In the genomic region with DNA sequence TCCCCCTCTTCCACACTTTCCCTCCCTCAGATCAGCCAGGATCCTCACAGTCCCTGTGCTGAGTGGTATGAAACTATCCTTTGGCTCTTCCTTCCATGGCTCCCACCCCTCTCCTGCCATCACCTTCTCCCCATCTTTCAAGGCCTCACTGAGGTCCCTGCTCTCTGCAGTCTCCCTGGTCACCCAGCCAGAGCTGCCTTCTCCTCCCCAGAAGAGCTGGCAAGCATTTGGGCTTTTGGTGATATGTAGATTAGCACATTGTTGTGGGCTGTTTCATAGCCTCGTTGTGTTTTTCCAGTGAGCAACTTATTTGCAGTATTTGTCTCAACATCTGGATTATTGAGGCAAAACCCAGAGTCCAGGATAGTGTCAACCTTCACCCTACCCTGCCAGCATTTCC, we compare ENCODE assay signal across 1 cellular context.
TF ChIP-seq lines count a peak whose summit lies in the region.

No MANE protein-coding gene starts in this region.

TF ChIP-seq in K562, 482 proteins besides CTCF, POLR2A, EP300 and RAD21 (continued from another document):
- TF ChIP-seq, protein P1, sequence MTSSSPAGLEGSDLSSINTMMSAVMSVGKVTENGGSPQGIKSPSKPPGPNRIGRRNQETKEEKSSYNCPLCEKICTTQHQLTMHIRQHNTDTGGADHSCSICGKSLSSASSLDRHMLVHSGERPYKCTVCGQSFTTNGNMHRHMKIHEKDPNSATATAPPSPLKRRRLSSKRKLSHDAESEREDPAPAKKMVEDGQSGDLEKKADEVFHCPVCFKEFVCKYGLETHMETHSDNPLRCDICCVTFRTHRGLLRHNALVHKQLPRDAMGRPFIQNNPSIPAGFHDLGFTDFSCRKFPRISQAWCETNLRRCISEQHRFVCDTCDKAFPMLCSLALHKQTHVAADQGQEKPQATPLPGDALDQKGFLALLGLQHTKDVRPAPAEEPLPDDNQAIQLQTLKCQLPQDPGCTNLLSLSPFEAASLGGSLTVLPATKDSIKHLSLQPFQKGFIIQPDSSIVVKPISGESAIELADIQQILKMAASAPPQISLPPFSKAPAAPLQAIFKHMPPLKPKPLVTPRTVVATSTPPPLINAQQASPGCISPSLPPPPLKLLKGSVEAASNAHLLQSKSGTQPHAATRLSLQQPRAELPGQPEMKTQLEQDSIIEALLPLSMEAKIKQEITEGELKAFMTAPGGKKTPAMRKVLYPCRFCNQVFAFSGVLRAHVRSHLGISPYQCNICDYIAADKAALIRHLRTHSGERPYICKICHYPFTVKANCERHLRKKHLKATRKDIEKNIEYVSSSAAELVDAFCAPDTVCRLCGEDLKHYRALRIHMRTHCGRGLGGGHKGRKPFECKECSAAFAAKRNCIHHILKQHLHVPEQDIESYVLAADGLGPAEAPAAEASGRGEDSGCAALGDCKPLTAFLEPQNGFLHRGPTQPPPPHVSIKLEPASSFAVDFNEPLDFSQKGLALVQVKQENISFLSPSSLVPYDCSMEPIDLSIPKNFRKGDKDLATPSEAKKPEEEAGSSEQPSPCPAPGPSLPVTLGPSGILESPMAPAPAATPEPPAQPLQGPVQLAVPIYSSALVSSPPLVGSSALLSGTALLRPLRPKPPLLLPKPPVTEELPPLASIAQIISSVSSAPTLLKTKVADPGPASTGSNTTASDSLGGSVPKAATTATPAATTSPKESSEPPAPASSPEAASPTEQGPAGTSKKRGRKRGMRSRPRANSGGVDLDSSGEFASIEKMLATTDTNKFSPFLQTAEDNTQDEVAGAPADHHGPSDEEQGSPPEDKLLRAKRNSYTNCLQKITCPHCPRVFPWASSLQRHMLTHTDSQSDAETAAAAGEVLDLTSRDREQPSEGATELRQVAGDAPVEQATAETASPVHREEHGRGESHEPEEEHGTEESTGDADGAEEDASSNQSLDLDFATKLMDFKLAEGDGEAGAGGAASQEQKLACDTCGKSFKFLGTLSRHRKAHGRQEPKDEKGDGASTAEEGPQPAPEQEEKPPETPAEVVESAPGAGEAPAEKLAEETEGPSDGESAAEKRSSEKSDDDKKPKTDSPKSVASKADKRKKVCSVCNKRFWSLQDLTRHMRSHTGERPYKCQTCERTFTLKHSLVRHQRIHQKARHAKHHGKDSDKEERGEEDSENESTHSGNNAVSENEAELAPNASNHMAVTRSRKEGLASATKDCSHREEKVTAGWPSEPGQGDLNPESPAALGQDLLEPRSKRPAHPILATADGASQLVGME (CRISPR knock-in tag; IDR thresholded peaks at IDR 0.05) = 0 out of 2 replicates have a peak, but pooled peaks have one; percentile 38
- TF ChIP-seq ELF1 (tag; IDR thresholded peaks at IDR 0.05) (no peak), ZSCAN32 (CRISPR knock-in tag; IDR thresholded peaks at IDR 0.05) (no peak), PPARD (CRISPR knock-in tag; IDR thresholded peaks at IDR 0.05) (no peak), HSF4 (CRISPR knock-in tag; IDR thresholded peaks at IDR 0.05; ENCODE audit: borderline replicate concordance) (no peak), RFX1 (IDR thresholded peaks at IDR 0.05) (no peak), ELF4 (CRISPR knock-in tag; IDR thresholded peaks at IDR 0.05) (peak; percentile 45; the same call in 1 of the 2 replicates), MTA3 (IDR thresholded peaks at IDR 0.05; ENCODE audit: borderline replicate concordance) (no peak), BDP1 (IDR thresholded peaks at IDR 0.05; ENCODE audit: insufficient read depth, insufficient read length) (no peak), POLR2B (IDR thresholded peaks at IDR 0.05; ENCODE audit: low read depth, partially characterized antibody) (no peak)
- TF ChIP-seq, protein P2, sequence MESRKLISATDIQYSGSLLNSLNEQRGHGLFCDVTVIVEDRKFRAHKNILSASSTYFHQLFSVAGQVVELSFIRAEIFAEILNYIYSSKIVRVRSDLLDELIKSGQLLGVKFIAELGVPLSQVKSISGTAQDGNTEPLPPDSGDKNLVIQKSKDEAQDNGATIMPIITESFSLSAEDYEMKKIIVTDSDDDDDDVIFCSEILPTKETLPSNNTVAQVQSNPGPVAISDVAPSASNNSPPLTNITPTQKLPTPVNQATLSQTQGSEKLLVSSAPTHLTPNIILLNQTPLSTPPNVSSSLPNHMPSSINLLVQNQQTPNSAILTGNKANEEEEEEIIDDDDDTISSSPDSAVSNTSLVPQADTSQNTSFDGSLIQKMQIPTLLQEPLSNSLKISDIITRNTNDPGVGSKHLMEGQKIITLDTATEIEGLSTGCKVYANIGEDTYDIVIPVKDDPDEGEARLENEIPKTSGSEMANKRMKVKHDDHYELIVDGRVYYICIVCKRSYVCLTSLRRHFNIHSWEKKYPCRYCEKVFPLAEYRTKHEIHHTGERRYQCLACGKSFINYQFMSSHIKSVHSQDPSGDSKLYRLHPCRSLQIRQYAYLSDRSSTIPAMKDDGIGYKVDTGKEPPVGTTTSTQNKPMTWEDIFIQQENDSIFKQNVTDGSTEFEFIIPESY (CRISPR knock-in tag; IDR thresholded peaks at IDR 0.05) = no peak
- TF ChIP-seq, protein P3, sequence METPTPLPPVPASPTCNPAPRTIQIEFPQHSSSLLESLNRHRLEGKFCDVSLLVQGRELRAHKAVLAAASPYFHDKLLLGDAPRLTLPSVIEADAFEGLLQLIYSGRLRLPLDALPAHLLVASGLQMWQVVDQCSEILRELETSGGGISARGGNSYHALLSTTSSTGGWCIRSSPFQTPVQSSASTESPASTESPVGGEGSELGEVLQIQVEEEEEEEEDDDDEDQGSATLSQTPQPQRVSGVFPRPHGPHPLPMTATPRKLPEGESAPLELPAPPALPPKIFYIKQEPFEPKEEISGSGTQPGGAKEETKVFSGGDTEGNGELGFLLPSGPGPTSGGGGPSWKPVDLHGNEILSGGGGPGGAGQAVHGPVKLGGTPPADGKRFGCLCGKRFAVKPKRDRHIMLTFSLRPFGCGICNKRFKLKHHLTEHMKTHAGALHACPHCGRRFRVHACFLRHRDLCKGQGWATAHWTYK (CRISPR knock-in tag; IDR thresholded peaks at IDR 0.05) = 0 out of 2 replicates have a peak, but pooled peaks have one; percentile 28
- TF ChIP-seq, protein P4, sequence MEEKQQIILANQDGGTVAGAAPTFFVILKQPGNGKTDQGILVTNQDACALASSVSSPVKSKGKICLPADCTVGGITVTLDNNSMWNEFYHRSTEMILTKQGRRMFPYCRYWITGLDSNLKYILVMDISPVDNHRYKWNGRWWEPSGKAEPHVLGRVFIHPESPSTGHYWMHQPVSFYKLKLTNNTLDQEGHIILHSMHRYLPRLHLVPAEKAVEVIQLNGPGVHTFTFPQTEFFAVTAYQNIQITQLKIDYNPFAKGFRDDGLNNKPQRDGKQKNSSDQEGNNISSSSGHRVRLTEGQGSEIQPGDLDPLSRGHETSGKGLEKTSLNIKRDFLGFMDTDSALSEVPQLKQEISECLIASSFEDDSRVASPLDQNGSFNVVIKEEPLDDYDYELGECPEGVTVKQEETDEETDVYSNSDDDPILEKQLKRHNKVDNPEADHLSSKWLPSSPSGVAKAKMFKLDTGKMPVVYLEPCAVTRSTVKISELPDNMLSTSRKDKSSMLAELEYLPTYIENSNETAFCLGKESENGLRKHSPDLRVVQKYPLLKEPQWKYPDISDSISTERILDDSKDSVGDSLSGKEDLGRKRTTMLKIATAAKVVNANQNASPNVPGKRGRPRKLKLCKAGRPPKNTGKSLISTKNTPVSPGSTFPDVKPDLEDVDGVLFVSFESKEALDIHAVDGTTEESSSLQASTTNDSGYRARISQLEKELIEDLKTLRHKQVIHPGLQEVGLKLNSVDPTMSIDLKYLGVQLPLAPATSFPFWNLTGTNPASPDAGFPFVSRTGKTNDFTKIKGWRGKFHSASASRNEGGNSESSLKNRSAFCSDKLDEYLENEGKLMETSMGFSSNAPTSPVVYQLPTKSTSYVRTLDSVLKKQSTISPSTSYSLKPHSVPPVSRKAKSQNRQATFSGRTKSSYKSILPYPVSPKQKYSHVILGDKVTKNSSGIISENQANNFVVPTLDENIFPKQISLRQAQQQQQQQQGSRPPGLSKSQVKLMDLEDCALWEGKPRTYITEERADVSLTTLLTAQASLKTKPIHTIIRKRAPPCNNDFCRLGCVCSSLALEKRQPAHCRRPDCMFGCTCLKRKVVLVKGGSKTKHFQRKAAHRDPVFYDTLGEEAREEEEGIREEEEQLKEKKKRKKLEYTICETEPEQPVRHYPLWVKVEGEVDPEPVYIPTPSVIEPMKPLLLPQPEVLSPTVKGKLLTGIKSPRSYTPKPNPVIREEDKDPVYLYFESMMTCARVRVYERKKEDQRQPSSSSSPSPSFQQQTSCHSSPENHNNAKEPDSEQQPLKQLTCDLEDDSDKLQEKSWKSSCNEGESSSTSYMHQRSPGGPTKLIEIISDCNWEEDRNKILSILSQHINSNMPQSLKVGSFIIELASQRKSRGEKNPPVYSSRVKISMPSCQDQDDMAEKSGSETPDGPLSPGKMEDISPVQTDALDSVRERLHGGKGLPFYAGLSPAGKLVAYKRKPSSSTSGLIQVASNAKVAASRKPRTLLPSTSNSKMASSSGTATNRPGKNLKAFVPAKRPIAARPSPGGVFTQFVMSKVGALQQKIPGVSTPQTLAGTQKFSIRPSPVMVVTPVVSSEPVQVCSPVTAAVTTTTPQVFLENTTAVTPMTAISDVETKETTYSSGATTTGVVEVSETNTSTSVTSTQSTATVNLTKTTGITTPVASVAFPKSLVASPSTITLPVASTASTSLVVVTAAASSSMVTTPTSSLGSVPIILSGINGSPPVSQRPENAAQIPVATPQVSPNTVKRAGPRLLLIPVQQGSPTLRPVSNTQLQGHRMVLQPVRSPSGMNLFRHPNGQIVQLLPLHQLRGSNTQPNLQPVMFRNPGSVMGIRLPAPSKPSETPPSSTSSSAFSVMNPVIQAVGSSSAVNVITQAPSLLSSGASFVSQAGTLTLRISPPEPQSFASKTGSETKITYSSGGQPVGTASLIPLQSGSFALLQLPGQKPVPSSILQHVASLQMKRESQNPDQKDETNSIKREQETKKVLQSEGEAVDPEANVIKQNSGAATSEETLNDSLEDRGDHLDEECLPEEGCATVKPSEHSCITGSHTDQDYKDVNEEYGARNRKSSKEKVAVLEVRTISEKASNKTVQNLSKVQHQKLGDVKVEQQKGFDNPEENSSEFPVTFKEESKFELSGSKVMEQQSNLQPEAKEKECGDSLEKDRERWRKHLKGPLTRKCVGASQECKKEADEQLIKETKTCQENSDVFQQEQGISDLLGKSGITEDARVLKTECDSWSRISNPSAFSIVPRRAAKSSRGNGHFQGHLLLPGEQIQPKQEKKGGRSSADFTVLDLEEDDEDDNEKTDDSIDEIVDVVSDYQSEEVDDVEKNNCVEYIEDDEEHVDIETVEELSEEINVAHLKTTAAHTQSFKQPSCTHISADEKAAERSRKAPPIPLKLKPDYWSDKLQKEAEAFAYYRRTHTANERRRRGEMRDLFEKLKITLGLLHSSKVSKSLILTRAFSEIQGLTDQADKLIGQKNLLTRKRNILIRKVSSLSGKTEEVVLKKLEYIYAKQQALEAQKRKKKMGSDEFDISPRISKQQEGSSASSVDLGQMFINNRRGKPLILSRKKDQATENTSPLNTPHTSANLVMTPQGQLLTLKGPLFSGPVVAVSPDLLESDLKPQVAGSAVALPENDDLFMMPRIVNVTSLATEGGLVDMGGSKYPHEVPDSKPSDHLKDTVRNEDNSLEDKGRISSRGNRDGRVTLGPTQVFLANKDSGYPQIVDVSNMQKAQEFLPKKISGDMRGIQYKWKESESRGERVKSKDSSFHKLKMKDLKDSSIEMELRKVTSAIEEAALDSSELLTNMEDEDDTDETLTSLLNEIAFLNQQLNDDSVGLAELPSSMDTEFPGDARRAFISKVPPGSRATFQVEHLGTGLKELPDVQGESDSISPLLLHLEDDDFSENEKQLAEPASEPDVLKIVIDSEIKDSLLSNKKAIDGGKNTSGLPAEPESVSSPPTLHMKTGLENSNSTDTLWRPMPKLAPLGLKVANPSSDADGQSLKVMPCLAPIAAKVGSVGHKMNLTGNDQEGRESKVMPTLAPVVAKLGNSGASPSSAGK (IDR thresholded peaks at IDR 0.05) = no peak
